In the genomic region with DNA sequence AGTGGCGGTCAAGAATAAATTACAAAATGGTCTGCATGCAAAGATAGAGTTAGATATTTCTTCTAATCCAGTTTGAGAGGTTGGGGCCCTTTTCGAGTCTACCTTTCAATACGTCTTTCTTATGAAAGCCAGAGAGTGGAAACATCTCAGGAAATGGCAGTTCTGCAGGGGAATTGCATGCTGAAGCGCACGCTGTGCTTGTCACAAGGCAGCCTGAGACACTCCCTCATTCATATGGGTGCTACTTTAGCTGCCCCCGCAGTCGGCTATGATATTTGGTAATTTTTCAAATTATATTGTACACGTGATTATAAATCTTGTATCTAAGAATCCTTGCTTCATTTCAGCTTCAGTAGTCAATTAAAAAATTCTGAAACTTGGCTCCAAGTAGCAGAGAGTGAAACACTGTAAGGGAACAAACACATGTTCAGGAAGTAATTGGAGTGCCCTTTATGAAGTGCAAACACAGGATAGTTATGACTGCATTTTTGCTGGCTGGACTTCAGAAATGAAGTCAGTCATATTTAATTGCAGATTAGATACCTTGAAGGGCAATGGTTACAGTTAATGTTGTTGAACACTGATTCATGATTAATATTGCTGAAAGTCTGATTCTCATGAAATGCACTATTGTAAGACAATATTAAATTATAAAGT, we compare ENCODE assay signal across 1 cellular context.
TF ChIP-seq lines count a peak whose summit lies in the region.

No MANE protein-coding gene starts in this region.

TF ChIP-seq in HEK293, 187 proteins besides CTCF, POLR2A, EP300 and RAD21 (continued from another document):
- TF ChIP-seq, protein P1, sequence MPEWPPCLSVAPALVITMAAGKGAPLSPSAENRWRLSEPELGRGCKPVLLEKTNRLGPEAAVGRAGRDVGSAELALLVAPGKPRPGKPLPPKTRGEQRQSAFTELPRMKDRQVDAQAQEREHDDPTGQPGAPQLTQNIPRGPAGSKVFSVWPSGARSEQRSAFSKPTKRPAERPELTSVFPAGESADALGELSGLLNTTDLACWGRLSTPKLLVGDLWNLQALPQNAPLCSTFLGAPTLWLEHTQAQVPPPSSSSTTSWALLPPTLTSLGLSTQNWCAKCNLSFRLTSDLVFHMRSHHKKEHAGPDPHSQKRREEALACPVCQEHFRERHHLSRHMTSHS (tag by site-specific recombination; IDR thresholded peaks at IDR 0.05) = no peak
- TF ChIP-seq ZBTB17 (tag by site-specific recombination; IDR thresholded peaks at IDR 0.05) = peak; percentile 29; the same call in 1 of the 2 replicates
- TF ChIP-seq, protein P2, sequence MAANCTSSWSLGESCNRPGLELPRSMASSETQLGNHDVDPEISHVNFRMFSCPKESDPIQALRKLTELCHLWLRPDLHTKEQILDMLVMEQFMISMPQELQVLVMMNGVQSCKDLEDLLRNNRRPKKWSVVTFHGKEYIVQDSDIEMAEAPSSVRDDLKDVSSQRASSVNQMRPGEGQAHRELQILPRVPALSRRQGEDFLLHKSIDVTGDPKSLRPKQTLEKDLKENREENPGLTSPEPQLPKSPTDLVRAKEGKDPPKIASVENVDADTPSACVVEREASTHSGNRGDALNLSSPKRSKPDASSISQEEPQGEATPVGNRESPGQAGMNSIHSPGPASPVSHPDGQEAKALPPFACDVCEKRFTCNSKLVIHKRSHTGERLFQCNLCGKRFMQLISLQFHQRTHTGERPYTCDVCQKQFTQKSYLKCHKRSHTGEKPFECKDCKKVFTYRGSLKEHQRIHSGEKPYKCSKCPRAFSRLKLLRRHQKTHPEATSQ (tag by site-specific recombination; IDR thresholded peaks at IDR 0.05) = no peak
- TF ChIP-seq, protein P3, sequence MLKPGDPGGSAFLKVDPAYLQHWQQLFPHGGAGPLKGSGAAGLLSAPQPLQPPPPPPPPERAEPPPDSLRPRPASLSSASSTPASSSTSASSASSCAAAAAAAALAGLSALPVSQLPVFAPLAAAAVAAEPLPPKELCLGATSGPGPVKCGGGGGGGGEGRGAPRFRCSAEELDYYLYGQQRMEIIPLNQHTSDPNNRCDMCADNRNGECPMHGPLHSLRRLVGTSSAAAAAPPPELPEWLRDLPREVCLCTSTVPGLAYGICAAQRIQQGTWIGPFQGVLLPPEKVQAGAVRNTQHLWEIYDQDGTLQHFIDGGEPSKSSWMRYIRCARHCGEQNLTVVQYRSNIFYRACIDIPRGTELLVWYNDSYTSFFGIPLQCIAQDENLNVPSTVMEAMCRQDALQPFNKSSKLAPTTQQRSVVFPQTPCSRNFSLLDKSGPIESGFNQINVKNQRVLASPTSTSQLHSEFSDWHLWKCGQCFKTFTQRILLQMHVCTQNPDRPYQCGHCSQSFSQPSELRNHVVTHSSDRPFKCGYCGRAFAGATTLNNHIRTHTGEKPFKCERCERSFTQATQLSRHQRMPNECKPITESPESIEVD (tag by site-specific recombination; IDR thresholded peaks at IDR 0.05) = no peak
- TF ChIP-seq SP2 (tag by site-specific recombination; IDR thresholded peaks at IDR 0.05) = no peak
- TF ChIP-seq, protein P4, sequence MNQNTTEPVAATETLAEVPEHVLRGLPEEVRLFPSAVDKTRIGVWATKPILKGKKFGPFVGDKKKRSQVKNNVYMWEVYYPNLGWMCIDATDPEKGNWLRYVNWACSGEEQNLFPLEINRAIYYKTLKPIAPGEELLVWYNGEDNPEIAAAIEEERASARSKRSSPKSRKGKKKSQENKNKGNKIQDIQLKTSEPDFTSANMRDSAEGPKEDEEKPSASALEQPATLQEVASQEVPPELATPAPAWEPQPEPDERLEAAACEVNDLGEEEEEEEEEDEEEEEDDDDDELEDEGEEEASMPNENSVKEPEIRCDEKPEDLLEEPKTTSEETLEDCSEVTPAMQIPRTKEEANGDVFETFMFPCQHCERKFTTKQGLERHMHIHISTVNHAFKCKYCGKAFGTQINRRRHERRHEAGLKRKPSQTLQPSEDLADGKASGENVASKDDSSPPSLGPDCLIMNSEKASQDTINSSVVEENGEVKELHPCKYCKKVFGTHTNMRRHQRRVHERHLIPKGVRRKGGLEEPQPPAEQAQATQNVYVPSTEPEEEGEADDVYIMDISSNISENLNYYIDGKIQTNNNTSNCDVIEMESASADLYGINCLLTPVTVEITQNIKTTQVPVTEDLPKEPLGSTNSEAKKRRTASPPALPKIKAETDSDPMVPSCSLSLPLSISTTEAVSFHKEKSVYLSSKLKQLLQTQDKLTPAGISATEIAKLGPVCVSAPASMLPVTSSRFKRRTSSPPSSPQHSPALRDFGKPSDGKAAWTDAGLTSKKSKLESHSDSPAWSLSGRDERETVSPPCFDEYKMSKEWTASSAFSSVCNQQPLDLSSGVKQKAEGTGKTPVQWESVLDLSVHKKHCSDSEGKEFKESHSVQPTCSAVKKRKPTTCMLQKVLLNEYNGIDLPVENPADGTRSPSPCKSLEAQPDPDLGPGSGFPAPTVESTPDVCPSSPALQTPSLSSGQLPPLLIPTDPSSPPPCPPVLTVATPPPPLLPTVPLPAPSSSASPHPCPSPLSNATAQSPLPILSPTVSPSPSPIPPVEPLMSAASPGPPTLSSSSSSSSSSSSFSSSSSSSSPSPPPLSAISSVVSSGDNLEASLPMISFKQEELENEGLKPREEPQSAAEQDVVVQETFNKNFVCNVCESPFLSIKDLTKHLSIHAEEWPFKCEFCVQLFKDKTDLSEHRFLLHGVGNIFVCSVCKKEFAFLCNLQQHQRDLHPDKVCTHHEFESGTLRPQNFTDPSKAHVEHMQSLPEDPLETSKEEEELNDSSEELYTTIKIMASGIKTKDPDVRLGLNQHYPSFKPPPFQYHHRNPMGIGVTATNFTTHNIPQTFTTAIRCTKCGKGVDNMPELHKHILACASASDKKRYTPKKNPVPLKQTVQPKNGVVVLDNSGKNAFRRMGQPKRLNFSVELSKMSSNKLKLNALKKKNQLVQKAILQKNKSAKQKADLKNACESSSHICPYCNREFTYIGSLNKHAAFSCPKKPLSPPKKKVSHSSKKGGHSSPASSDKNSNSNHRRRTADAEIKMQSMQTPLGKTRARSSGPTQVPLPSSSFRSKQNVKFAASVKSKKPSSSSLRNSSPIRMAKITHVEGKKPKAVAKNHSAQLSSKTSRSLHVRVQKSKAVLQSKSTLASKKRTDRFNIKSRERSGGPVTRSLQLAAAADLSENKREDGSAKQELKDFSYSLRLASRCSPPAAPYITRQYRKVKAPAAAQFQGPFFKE (tag by site-specific recombination; IDR thresholded peaks at IDR 0.05; ENCODE audit: borderline replicate concordance) = no peak
- peak; percentile 38; the same call in 1 of the 2 replicates for TF ChIP-seq OSR2 (tag by site-specific recombination; IDR thresholded peaks at IDR 0.05)
- no peak for TF ChIP-seq ZNF610 (tag by site-specific recombination; IDR thresholded peaks at IDR 0.05; ENCODE audit: borderline replicate concordance)
- TF ChIP-seq ZNF37A (tag by site-specific recombination; IDR thresholded peaks at IDR 0.05) = no peak
- no peak for TF ChIP-seq MYNN (tag by site-specific recombination; IDR thresholded peaks at IDR 0.05; ENCODE audit: borderline replicate concordance)
- TF ChIP-seq ZEB2 (tag by site-specific recombination; IDR thresholded peaks at IDR 0.05) = 0 out of 2 replicates have a peak, but pooled peaks have one; percentile 17
TF ChIP-seq in HEK293: peak in this region for 4.
